In genomic region chr18:75875559-75875958, GRCh38 we compare ENCODE assay signal across 18 cellular contexts.
DNase-seq lines count a peak whose midpoint lies in the region; TF ChIP-seq lines count a peak whose summit lies in the region.
"Had no signal": no experiment of that assay in that cellular context is flagged by ENCODE, and none has a peak within 500 bp of the region (broad histone marks: within the 10 kb centered on the region; RNA-seq: fewer than 3 reads in every experiment).

No MANE protein-coding gene starts in this region.

- peak; percentile 11 for DNase-seq in NCI-H82 (lab: John Stamatoyannopoulos, UW)
- DNase-seq in NCI-H82 treated with DMSO at 0.1 percent for 48 hours (lab: John Stamatoyannopoulos, UW; ENCODE audit: unreplicated experiment) = no peak
- peak; percentile 32 for DNase-seq in osteocyte (ENCODE audit: extremely low spot score, unreplicated experiment)
- DNase-seq in DMS53 treated with DMSO at 0.1 percent for 48 hours (lab: John Stamatoyannopoulos, UW; ENCODE audit: unreplicated experiment) = no peak
- DNase-seq in DMS 273 treated with DMSO at 0.1 percent for 48 hours (lab: John Stamatoyannopoulos, UW) = no peak
- no peak for DNase-seq in GM20000 (ENCODE audit: low spot score)
- DNase-seq: AML-193; Caco-2; CD4-positive, alpha-beta T cell; DND-41; EL; GM23248 had no signal

- no peaks in the 10 kb centered on the region for H3K36me3 ChIP-seq in stomach smooth muscle (ENCODE audit: control insufficient read depth in 2 of 2, insufficient read depth in 2 of 2, low read length in 2 of 2)
- H3K36me3 ChIP-seq: HAP-1 had no signal

- peaks cover 0 to 3% of the 10 kb centered on the region in 2 donors for H3K9me3 ChIP-seq in stomach smooth muscle (ENCODE audit: control insufficient read depth in 2 of 2, low read length in 2 of 2)
- H3K9me3 ChIP-seq: A549, Caco-2, HAP-1 had no signal

- H3K4me1 ChIP-seq in stomach smooth muscle (ENCODE audit: control insufficient read depth, insufficient read depth, low read length) = peaks cover 44% of the 10 kb centered on the region
- H3K4me1 ChIP-seq: A549, Caco-2, HAP-1 had no signal

- H3K4me1 Mint-ChIP-seq in osteocyte (ENCODE audit: unreplicated experiment) = no peaks in the 10 kb centered on the region

- H3K9ac ChIP-seq in stomach smooth muscle (ENCODE audit: low read length in 2 of 2) = peak overlapping the region in 1 of 2 donors; percentile 71
- H3K9ac ChIP-seq: GM23248 had no signal

- H3K36me3 Mint-ChIP-seq in osteocyte (ENCODE audit: unreplicated experiment) = no peaks in the 10 kb centered on the region

- H3K27me3 Mint-ChIP-seq in osteocyte (ENCODE audit: unreplicated experiment) = no peaks in the 10 kb centered on the region

- TF ChIP-seq CTCF in osteocyte (IDR thresholded peaks at IDR 0.05) = no peak
- TF ChIP-seq CTCF in GM20000 (IDR thresholded peaks at IDR 0.05; ENCODE audit: extremely low read depth, missing control alignments) = no peak

- H3K4me3 Mint-ChIP-seq in osteocyte (ENCODE audit: unreplicated experiment) = no peak overlapping the region
- H3K4me3 Mint-ChIP-seq: CD4-positive, alpha-beta T cell had no signal

- peaks cover 41% of the 10 kb centered on the region for H3K9me3 Mint-ChIP-seq in osteocyte (ENCODE audit: unreplicated experiment)
- H3K9me3 Mint-ChIP-seq: CD4-positive, alpha-beta T cell had no signal

- peak overlapping the region in 1 of 2 donors; percentile 62 for H3K4me3 ChIP-seq in stomach smooth muscle (ENCODE audit: low read length in 2 of 2)
- H3K4me3 ChIP-seq: A549, GM12878, GM23248, HAP-1 had no signal

- no peaks in the 10 kb centered on the region for H3K27me3 ChIP-seq in stomach smooth muscle (ENCODE audit: control insufficient read depth in 1 of 2, insufficient read depth in 2 of 2, low read length in 2 of 2)

- no peak overlapping the region for H3K27ac Mint-ChIP-seq in osteocyte (ENCODE audit: unreplicated experiment)
- H3K27ac Mint-ChIP-seq: CD4-positive, alpha-beta T cell had no signal

- H3K27ac ChIP-seq in stomach smooth muscle (ENCODE audit: low read length) = peak overlapping the region; percentile 87
- H3K27ac ChIP-seq: 22Rv1, A549, C4-2B, GM23248 had no signal

Comparison
In these comparisons a context has a peak if more than half of its experiments do, and no peak if none do; other contexts are left out.
1. DNase-seq: peak in NCI-H82 (single experiment) and osteocyte (single experiment); none in NCI-H82 treated with DMSO at 0.1 percent for 48 hours (single experiment), DMS53 treated with DMSO at 0.1 percent for 48 hours (single experiment), DMS 273 treated with DMSO at 0.1 percent for 48 hours (single experiment) and GM20000 (single experiment).